10 cellular contexts compared by ENCODE assay signal in the genomic region with DNA sequence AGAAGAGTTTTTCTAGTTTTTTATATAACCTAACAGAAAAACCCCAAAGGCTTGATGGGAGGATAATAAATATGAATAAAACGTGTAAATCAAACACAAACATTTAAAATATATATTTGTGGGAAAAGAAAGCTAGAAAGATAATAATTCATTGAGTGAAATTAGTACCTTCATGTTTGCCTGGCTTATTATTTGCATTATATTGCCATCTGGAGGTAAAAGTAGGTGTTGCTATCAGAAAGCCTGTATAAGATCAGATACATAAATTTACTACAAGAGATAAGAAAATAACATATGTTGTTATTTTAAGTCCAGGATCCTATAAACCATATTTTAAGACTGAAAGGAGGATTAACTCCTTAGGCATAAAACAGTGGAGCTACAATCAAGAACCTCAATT.
DNase-seq lines count a peak whose midpoint lies in the region; ATAC-seq and TF ChIP-seq lines count a peak whose summit lies in the region.
"Had no signal": no experiment of that assay in that cellular context is flagged by ENCODE, and none has a peak within 500 bp of the region (broad histone marks: within the 10 kb centered on the region; RNA-seq: fewer than 3 reads in every experiment).

No MANE protein-coding gene starts in this region.

- no peaks in the 10 kb centered on the region for H3K27me3 ChIP-seq in upper lobe of left lung
- H3K27me3 ChIP-seq: stomach had no signal

- no peaks in the 10 kb centered on the region for H3K9me3 ChIP-seq in upper lobe of left lung
- H3K9me3 ChIP-seq: stomach had no signal

- TF ChIP-seq CTCF in AG10803 (conservative IDR thresholded peaks at IDR 0.05; ENCODE audit: low read length) (peak; percentile 26; the same call in 1 of the 2 replicates), upper lobe of left lung (IDR thresholded peaks at IDR 0.05) (peak in 2 of 6 experiments; percentile 13 to 17)

- DNase-seq in AG10803 (ENCODE audit: low read depth) (no peak), SK-N-DZ (ENCODE audit: low spot score) (peak; percentile 9), glomerular visceral epithelial cell (ENCODE audit: extremely low spot score) (peak; percentile 11), upper lobe of left lung (no peak), cerebellar nuclear complex (lab: John Stamatoyannopoulos, UW) (no peak), NCI-H128 (lab: John Stamatoyannopoulos, UW; ENCODE audit: unreplicated experiment) (no peak)
- DNase-seq: stomach, T-helper 17 cell had no signal

- no peaks in the 10 kb centered on the region for H3K4me1 ChIP-seq in upper lobe of left lung
- H3K4me1 ChIP-seq: stomach had no signal

- no peak for TF ChIP-seq EP300 in upper lobe of left lung (IDR thresholded peaks at IDR 0.05)

- peak; percentile 45 for ATAC-seq in HG03575 (IDR thresholded peaks at IDR 0.05; ENCODE audit: extremely low read depth, insufficient number of reproducible peaks, low FRiP score, unreplicated experiment)
- ATAC-seq in upper lobe of left lung (ENCODE audit: low FRiP score in 2 of 2), result no peak
- ATAC-seq in HG02623 (IDR thresholded peaks at IDR 0.05; ENCODE audit: unreplicated experiment), result no peak
- ATAC-seq: T-helper 17 cell had no signal

- H3K27ac ChIP-seq in upper lobe of left lung, result no peak overlapping the region
- H3K27ac ChIP-seq: stomach had no signal

- H3K4me3 ChIP-seq in AG10803 (ENCODE audit: low read length) (no peak overlapping the region), upper lobe of left lung (no peak overlapping the region)
- H3K4me3 ChIP-seq: stomach had no signal

- 11 to 20% methylated on average over 1 of the region's 1 CpG for WGBS in upper lobe of left lung, 2 donors

- no peaks in the 10 kb centered on the region for H3K36me3 ChIP-seq in upper lobe of left lung
- H3K36me3 ChIP-seq: stomach had no signal

- TF ChIP-seq POLR2A in upper lobe of left lung (IDR thresholded peaks at IDR 0.05), result no peak

Comparison
In these comparisons a context has a peak if more than half of its experiments do, and no peak if none do; other contexts are left out.
1. DNase-seq: peak in SK-N-DZ (single experiment) and glomerular visceral epithelial cell (single experiment); none in AG10803 (single experiment), upper lobe of left lung (0 of 2), cerebellar nuclear complex (0 of 2) and NCI-H128 (single experiment).